Comparison of ENCODE assay signal across 9 cellular contexts in genomic region chr4:134024251-134024650, GRCh38.
DNase-seq lines count a peak whose midpoint lies in the region; ATAC-seq and TF ChIP-seq lines count a peak whose summit lies in the region.
"Had no signal": no experiment of that assay in that cellular context is flagged by ENCODE, and none has a peak within 500 bp of the region (broad histone marks: within the 10 kb centered on the region; RNA-seq: fewer than 3 reads in every experiment).

No MANE protein-coding gene starts in this region.

- no peak for TF ChIP-seq POLR2A in gastroesophageal sphincter (IDR thresholded peaks at IDR 0.05)

- H3K36me3 ChIP-seq in hepatocyte (replicated peaks; ENCODE audit: insufficient read depth, low read depth): no peaks in the 10 kb centered on the region
- H3K36me3 ChIP-seq in gastroesophageal sphincter: no peaks in the 10 kb centered on the region
- H3K36me3 ChIP-seq: SJSA1 had no signal

- H4K20me1 ChIP-seq in hepatocyte (ENCODE audit: insufficient read depth, poor library complexity, severe bottlenecking): no peaks in the 10 kb centered on the region

- no peaks in the 10 kb centered on the region for H3K9me3 Mint-ChIP-seq in HFFc6

- no peaks in the 10 kb centered on the region for H3K36me3 Mint-ChIP-seq in HFFc6 (ENCODE audit: low read depth)

- no peaks in the 10 kb centered on the region for H3K79me2 ChIP-seq in hepatocyte

- no peak overlapping the region for H3K27ac Mint-ChIP-seq in HFFc6

- ATAC-seq in gastroesophageal sphincter: no peak

- TF ChIP-seq CTCF in HFFc6 (IDR thresholded peaks at IDR 0.05) (peak; percentile 64; the same call in 1 of the 2 replicates), hepatocyte (IDR thresholded peaks at IDR 0.05; ENCODE audit: poor library complexity) (peak; percentile 38), gastroesophageal sphincter (IDR thresholded peaks at IDR 0.05) (no peak)

- WGBS in hepatocyte (ENCODE audit: low lambda C conversion rate, missing lambda C conversion rate): 92% methylated on average over 2 of the region's 2 CpGs
- 100% methylated on average over 1 to 2 of the region's 2 CpGs for WGBS in gastroesophageal sphincter (ENCODE audit: low coverage in 1 of 2), 2 donors

- no peaks in the 10 kb centered on the region for H3K27me3 ChIP-seq in hepatocyte
- H3K27me3 ChIP-seq in gastroesophageal sphincter: no peaks in the 10 kb centered on the region
- H3K27me3 ChIP-seq: SJSA1 had no signal

- H3K27me3 Mint-ChIP-seq in HFFc6 (ENCODE audit: insufficient read depth): no peaks in the 10 kb centered on the region

- DNase-seq in Caki2 (ENCODE audit: low read depth) (peak; percentile 44), HFFc6 (peak; percentile 40), SK-MEL-5 (ENCODE audit: low read depth, low spot score) (peak; percentile 62), hepatocyte (ENCODE audit: low spot score) (peak; percentile 25), posterior cingulate gyrus (no peak), UCSD-AML1 (lab: John Stamatoyannopoulos, UW; ENCODE audit: unreplicated experiment) (no peak), GM19240 (ENCODE audit: insufficient read length, low spot score) (no peak)

- no peak overlapping the region for H3K4me3 ChIP-seq in hepatocyte
- no peak overlapping the region for H3K4me3 ChIP-seq in gastroesophageal sphincter
- H3K4me3 ChIP-seq: SJSA1 had no signal

- H3K9me3 ChIP-seq in hepatocyte (ENCODE audit: low read depth): no peaks in the 10 kb centered on the region
- no peaks in the 10 kb centered on the region for H3K9me3 ChIP-seq in gastroesophageal sphincter
- H3K9me3 ChIP-seq: SJSA1 had no signal

- in situ Hi-C loops in Caki2 (cut with HindIII; ENCODE audit: low pct_unique_long_range_greater_than_20kb, low sequenced_read_pairs): no loop called here
- in situ Hi-C loops in SK-MEL-5 (cut with HindIII; ENCODE audit: low pct_unique_long_range_greater_than_20kb, low sequenced_read_pairs): no loop called here

- no peaks in the 10 kb centered on the region for H3K4me1 ChIP-seq in hepatocyte (ENCODE audit: insufficient read depth)
- no peaks in the 10 kb centered on the region for H3K4me1 ChIP-seq in gastroesophageal sphincter
- H3K4me1 ChIP-seq: SJSA1 had no signal

- H3K27ac ChIP-seq in hepatocyte: no peak overlapping the region
- no peak overlapping the region for H3K27ac ChIP-seq in gastroesophageal sphincter
- H3K27ac ChIP-seq: SJSA1 had no signal

- no peak overlapping the region for H2AFZ ChIP-seq in hepatocyte

- no peaks in the 10 kb centered on the region for H3K9me2 ChIP-seq in hepatocyte (replicated peaks; ENCODE audit: insufficient read depth)

- no peak for TF ChIP-seq EP300 in gastroesophageal sphincter (IDR thresholded peaks at IDR 0.05)

- no peak overlapping the region for H3K4me2 ChIP-seq in hepatocyte

- no peak overlapping the region for H3K4me3 Mint-ChIP-seq in HFFc6

- H3K4me1 Mint-ChIP-seq in HFFc6 (ENCODE audit: low read depth): peaks cover 8% of the 10 kb centered on the region; the same call in 1 of the 2 replicates

- intact Hi-C loops in posterior cingulate gyrus (cut with DNase I): no loop called here

Comparison
In these comparisons a context has a peak if more than half of its experiments do, and no peak if none do; other contexts are left out.
1. DNase-seq: peak in Caki2 (single experiment), HFFc6 (single experiment), SK-MEL-5 (single experiment) and hepatocyte (single experiment); none in posterior cingulate gyrus (0 of 10), UCSD-AML1 (single experiment) and GM19240 (single experiment).
2. CTCF ChIP-seq: peak in HFFc6 (single experiment) and hepatocyte (single experiment); none in gastroesophageal sphincter (0 of 4).